ENCODE assay signal across 19 cellular contexts in the genomic region with DNA sequence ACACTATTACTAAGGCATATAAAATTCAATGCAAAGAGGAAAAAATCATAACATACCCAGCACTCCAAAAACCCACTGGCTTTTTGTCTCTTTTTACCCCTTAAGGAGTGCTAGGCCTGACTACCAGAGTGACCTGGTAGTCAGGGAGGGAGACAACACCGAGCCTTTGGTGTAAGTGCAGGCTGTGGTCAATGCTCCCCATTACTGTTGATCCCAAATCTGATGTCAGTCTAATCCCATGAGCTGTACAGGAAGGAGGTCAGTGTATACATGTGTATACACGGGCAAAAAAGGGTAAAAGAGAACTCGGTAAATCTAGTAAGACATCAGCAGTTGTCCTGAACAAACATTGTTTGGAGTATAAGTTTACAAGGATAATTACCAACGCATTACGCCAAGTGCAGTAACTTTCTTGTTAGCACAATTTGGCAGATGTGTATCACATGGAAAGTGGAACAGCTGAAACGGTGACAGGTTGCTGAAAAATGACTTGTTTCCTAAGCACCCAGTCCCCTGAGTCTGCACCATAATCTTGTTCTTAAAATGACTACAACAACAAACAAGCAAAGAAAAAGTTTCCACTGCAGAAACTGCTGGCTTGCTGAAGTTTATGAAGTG.
DNase-seq lines count a peak whose midpoint lies in the region; ATAC-seq and TF ChIP-seq lines count a peak whose summit lies in the region.
"Had no signal": no experiment of that assay in that cellular context is flagged by ENCODE, and none has a peak within 500 bp of the region (broad histone marks: within the 10 kb centered on the region; RNA-seq: fewer than 3 reads in every experiment).

No MANE protein-coding gene starts in this region.

- H3K36me3 Mint-ChIP-seq in CD4-positive, alpha-beta T cell (ENCODE audit: low read depth): no peaks in the 10 kb centered on the region
- no peaks in the 10 kb centered on the region for H3K36me3 Mint-ChIP-seq in T-helper 2 cell treated with Interferon-gamma antibody and Interleukin-4, amounts not matched to agents 5 μg/mL and 100 μg/mL, for 36 hours (ENCODE audit: low read depth)
- H3K36me3 Mint-ChIP-seq: CD8-positive, alpha-beta T cell had no signal

- no peak overlapping the region for H3K27ac ChIP-seq in parathyroid adenoma
- H3K27ac ChIP-seq in CD4-positive, alpha-beta T cell (ENCODE audit: low read depth, low read length): no peak overlapping the region
- H3K27ac ChIP-seq: A549, GM23248 had no signal

- no peak overlapping the region for H3K4me3 Mint-ChIP-seq in CD4-positive, alpha-beta T cell
- no peak overlapping the region for H3K4me3 Mint-ChIP-seq in T-helper 2 cell treated with Interferon-gamma antibody and Interleukin-4, amounts not matched to agents 5 μg/mL and 100 μg/mL, for 36 hours
- H3K4me3 Mint-ChIP-seq: CD8-positive, alpha-beta T cell had no signal

- peak; percentile 42 for DNase-seq in NCI-H82 (lab: John Stamatoyannopoulos, UW)
- DNase-seq in NCI-H82 treated with DMSO at 0.1 percent for 48 hours (lab: John Stamatoyannopoulos, UW; ENCODE audit: unreplicated experiment): no peak
- peak; percentile 64 for DNase-seq in NCI-H1105 treated with DMSO at 0.1 percent for 48 hours (lab: John Stamatoyannopoulos, UW)
- DNase-seq in fibroblast of villous mesenchyme (ENCODE audit: low read depth): peak; percentile 26
- no peak for DNase-seq in HEK293T (ENCODE audit: extremely low spot score)
- no peak for DNase-seq in CD4-positive, alpha-beta T cell
- no peak for DNase-seq in T-helper 2 cell treated with Interferon-gamma antibody and Interleukin-4, amounts not matched to agents 5 μg/mL and 100 μg/mL, for 36 hours (ENCODE audit: low spot score)
- DNase-seq: CD8-positive, alpha-beta T cell; GDM1; GM23248; MV-4-11; NCI-H1417 treated with DMSO at 0.1 percent for 48 hours; NCI-H345; NCI-H524 treated with DMSO at 0.1 percent for 48 hours; T-helper 2 cell had no signal

- no peak for ATAC-seq in CD4-positive, alpha-beta T cell (ENCODE audit: poor library complexity)
- ATAC-seq: A549; CD8-positive, alpha-beta T cell; Right ventricle myocardium inferior had no signal

- TF ChIP-seq CTCF in fibroblast of villous mesenchyme (IDR thresholded peaks at IDR 0.05; ENCODE audit: insufficient read depth, low read depth, low read length): no peak
- TF ChIP-seq CTCF in parathyroid adenoma (IDR thresholded peaks at IDR 0.05): no peak
- TF ChIP-seq CTCF in CD4-positive, alpha-beta T cell (IDR thresholded peaks at IDR 0.05): no peak

- no peaks in the 10 kb centered on the region for H3K9me3 ChIP-seq in parathyroid adenoma (ENCODE audit: control insufficient read depth, low read length)
- no peaks in the 10 kb centered on the region for H3K9me3 ChIP-seq in CD4-positive, alpha-beta T cell (ENCODE audit: control insufficient read depth, low read length)
- H3K9me3 ChIP-seq: A549, HAP-1 had no signal

- H3K4me2 ChIP-seq in parathyroid adenoma (ENCODE audit: low read length): peak overlapping the region; percentile 10
- H3K4me2 ChIP-seq: A549 had no signal

- H3K27me3 ChIP-seq in parathyroid adenoma (ENCODE audit: control insufficient read depth, insufficient read depth, low read length): no peaks in the 10 kb centered on the region
- no peaks in the 10 kb centered on the region for H3K27me3 ChIP-seq in CD4-positive, alpha-beta T cell (ENCODE audit: control insufficient read depth, insufficient read depth, low read length)

- CTCF ChIA-PET in HEK293T (lab: Yijun Ruan, JAX): no interaction called here
- CTCF ChIA-PET in CD4-positive, alpha-beta T cell (lab: Charles Lee): no interaction called here

- no peak overlapping the region for H3K27ac Mint-ChIP-seq in CD4-positive, alpha-beta T cell
- H3K27ac Mint-ChIP-seq in T-helper 2 cell treated with Interferon-gamma antibody and Interleukin-4, amounts not matched to agents 5 μg/mL and 100 μg/mL, for 36 hours: no peak overlapping the region
- H3K27ac Mint-ChIP-seq: CD8-positive, alpha-beta T cell had no signal

- H3K4me3 ChIP-seq in fibroblast of villous mesenchyme (ENCODE audit: low read depth, low read length) (no peak overlapping the region), parathyroid adenoma (ENCODE audit: low read depth, low read length) (no peak overlapping the region)
- H3K4me3 ChIP-seq: A549, GM23248, HAP-1 had no signal

- H3K27me3 Mint-ChIP-seq in CD4-positive, alpha-beta T cell: peaks cover 11% of the 10 kb centered on the region
- H3K27me3 Mint-ChIP-seq in T-helper 2 cell treated with Interferon-gamma antibody and Interleukin-4, amounts not matched to agents 5 μg/mL and 100 μg/mL, for 36 hours (ENCODE audit: low read depth): peaks cover 3% of the 10 kb centered on the region

- no peak overlapping the region for H2AFZ ChIP-seq in parathyroid adenoma
- H2AFZ ChIP-seq: GM23248 had no signal

- H3K9me3 Mint-ChIP-seq in CD4-positive, alpha-beta T cell: no peaks in the 10 kb centered on the region
- no peaks in the 10 kb centered on the region for H3K9me3 Mint-ChIP-seq in T-helper 2 cell treated with Interferon-gamma antibody and Interleukin-4, amounts not matched to agents 5 μg/mL and 100 μg/mL, for 36 hours
- H3K9me3 Mint-ChIP-seq: CD8-positive, alpha-beta T cell had no signal

- POLR2A ChIA-PET in HEK293T (lab: Yijun Ruan, JAX): no interaction called here
- POLR2A ChIA-PET in CD4-positive, alpha-beta T cell (lab: Charles Lee): no interaction called here

- intact Hi-C loops in CD4-positive, alpha-beta T cell (cut with DNase I, micrococcal nuclease): no loop called here

- no peaks in the 10 kb centered on the region for H3K79me2 ChIP-seq in parathyroid adenoma

- no peaks in the 10 kb centered on the region for H3K36me3 ChIP-seq in parathyroid adenoma (ENCODE audit: control insufficient read depth, insufficient read depth, low read length)
- H3K36me3 ChIP-seq: HAP-1 had no signal

- H3K9ac ChIP-seq in parathyroid adenoma: no peak overlapping the region
- H3K9ac ChIP-seq: GM23248 had no signal

- H3K4me1 Mint-ChIP-seq in CD4-positive, alpha-beta T cell (ENCODE audit: low read depth): no peaks in the 10 kb centered on the region
- no peaks in the 10 kb centered on the region for H3K4me1 Mint-ChIP-seq in T-helper 2 cell treated with Interferon-gamma antibody and Interleukin-4, amounts not matched to agents 5 μg/mL and 100 μg/mL, for 36 hours (ENCODE audit: low read depth)

- no peaks in the 10 kb centered on the region for H3K4me1 ChIP-seq in parathyroid adenoma
- H3K4me1 ChIP-seq: HAP-1 had no signal

TF ChIP-seq in HEK293T, 16 proteins besides CTCF, POLR2A, EP300 and RAD21:
- TF ChIP-seq NFRKB (IDR thresholded peaks at IDR 0.05): no peak
- no peak for TF ChIP-seq L3MBTL2 (conservative IDR thresholded peaks at IDR 0.05)
- TF ChIP-seq SP1 (IDR thresholded peaks at IDR 0.05): no peak
- no peak for TF ChIP-seq FOXA1 (IDR thresholded peaks at IDR 0.05)
- no peak for TF ChIP-seq ARNT (IDR thresholded peaks at IDR 0.05)
- no peak for TF ChIP-seq FOXM1 (IDR thresholded peaks at IDR 0.05; ENCODE audit: borderline replicate concordance)
- no peak for TF ChIP-seq CTBP1 (IDR thresholded peaks at IDR 0.05; ENCODE audit: borderline replicate concordance)
- TF ChIP-seq ELF4 (IDR thresholded peaks at IDR 0.05): no peak
- no peak for TF ChIP-seq TARDBP (IDR thresholded peaks at IDR 0.05)
- TF ChIP-seq SUZ12 (IDR thresholded peaks at IDR 0.05): no peak
- no peak for TF ChIP-seq ZNF384 (IDR thresholded peaks at IDR 0.05)
- TF ChIP-seq BHLHE40 (IDR thresholded peaks at IDR 0.05; ENCODE audit: borderline replicate concordance): no peak
- TF ChIP-seq LEF1 (IDR thresholded peaks at IDR 0.05; ENCODE audit: borderline replicate concordance): no peak
- TF ChIP-seq, protein P1, sequence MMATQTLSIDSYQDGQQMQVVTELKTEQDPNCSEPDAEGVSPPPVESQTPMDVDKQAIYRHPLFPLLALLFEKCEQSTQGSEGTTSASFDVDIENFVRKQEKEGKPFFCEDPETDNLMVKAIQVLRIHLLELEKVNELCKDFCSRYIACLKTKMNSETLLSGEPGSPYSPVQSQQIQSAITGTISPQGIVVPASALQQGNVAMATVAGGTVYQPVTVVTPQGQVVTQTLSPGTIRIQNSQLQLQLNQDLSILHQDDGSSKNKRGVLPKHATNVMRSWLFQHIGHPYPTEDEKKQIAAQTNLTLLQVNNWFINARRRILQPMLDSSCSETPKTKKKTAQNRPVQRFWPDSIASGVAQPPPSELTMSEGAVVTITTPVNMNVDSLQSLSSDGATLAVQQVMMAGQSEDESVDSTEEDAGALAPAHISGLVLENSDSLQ (IDR thresholded peaks at IDR 0.05): no peak
- no peak for TF ChIP-seq FOXK2 (IDR thresholded peaks at IDR 0.05)
- TF ChIP-seq HDGF (IDR thresholded peaks at IDR 0.05; ENCODE audit: borderline replicate concordance): no peak

Comparison
In these comparisons a context has a peak if more than half of its experiments do, and no peak if none do; other contexts are left out.
1. DNase-seq: peak in NCI-H82 (single experiment), NCI-H1105 treated with DMSO at 0.1 percent for 48 hours (single experiment) and fibroblast of villous mesenchyme (single experiment); none in NCI-H82 treated with DMSO at 0.1 percent for 48 hours (single experiment), HEK293T (single experiment), CD4-positive, alpha-beta T cell (0 of 10) and T-helper 2 cell treated with Interferon-gamma antibody and Interleukin-4, amounts not matched to agents 5 μg/mL and 100 μg/mL, for 36 hours (single experiment).